In the genomic region with DNA sequence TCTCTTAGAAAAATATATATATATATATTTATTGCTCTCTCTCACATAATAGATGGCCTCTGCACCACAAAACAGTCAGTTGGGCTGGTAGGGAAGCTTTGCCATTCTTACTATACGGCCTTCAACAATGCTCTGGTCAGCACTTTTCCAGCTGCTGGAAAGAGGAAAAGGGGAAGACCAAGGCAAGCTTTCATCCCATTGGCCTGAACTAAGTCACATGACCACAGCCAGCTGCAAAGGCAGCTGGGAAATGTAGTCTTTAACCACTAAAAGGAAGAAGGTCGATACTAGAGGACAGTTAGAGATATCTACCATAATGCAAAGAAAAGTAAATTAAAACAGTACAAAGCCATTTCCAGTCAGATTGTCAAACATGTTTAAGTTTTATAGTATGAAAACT, we compare ENCODE assay signal across 8 cellular contexts. TPM values are rescaled to one million over a fixed set of nuclear protein-coding genes. Genes with fewer than 3 reads are reported as not detected.
DNase-seq lines count a peak whose midpoint lies in the region; ATAC-seq, FAIRE-seq and TF ChIP-seq lines count a peak whose summit lies in the region.

No MANE protein-coding gene starts in this region.

- H3K27ac ChIP-seq in kidney (ENCODE audit: low read depth in 2 of 2, low read length in 2 of 2), result no peak overlapping the region

- H3K36me3 ChIP-seq in kidney (ENCODE audit: control insufficient read depth in 1 of 2, insufficient read depth in 2 of 2, low read length in 2 of 2), result no peaks in the 10 kb centered on the region

- H3K4me1 ChIP-seq in kidney (ENCODE audit: control insufficient read depth in 1 of 2, insufficient read depth in 1 of 2, low read depth in 1 of 2, low read length in 2 of 2), result no peaks in the 10 kb centered on the region

- TF ChIP-seq CTCF in astrocyte of the spinal cord (IDR thresholded peaks at IDR 0.05; ENCODE audit: low read depth, low read length), result no peak
- TF ChIP-seq CTCF in kidney (IDR thresholded peaks at IDR 0.05; ENCODE audit: borderline replicate concordance, extremely low read depth, insufficient read depth), result no peak

- intact Hi-C loops in kidney (cut with DNase I), result no loop called here

- ATAC-seq in left lobe of liver (peak; percentile 86), GM21717 (IDR thresholded peaks at IDR 0.05; ENCODE audit: unreplicated experiment) (no peak)

- TF ChIP-seq POLR2A in GM12892 (IDR thresholded peaks at IDR 0.05; ENCODE audit: low read depth, low read length), result no peak

- in situ Hi-C loops in astrocyte of the spinal cord (cut with HindIII; ENCODE audit: low sequenced_read_pairs), result no loop called here

- H3K4me3 ChIP-seq in astrocyte of the spinal cord (ENCODE audit: low read depth, low read length) (no peak overlapping the region), kidney (ENCODE audit: low read length in 2 of 2) (no peak overlapping the region)

- FAIRE-seq in GM12892 (lab: Jason Lieb, UNC) (no peak), kidney (lab: Jason Lieb, UNC) (no peak)

- H3K9me3 ChIP-seq in kidney (ENCODE audit: control insufficient read depth in 1 of 2, low read length in 2 of 2), result no peaks in the 10 kb centered on the region

- DNase-seq in GM12892 (ENCODE audit: insufficient read length) (peak; percentile 15), NAMALWA (ENCODE audit: low spot score) (peak; percentile 76), astrocyte of the spinal cord (ENCODE audit: low read depth, low spot score) (peak; percentile 18), left lobe of liver (ENCODE audit: low spot score) (no peak), mesenteric fat pad (ENCODE audit: low spot score) (no peak), kidney (no peak)
- no peak for DNase-seq in activated effector memory CD4-positive, alpha-beta T cell treated with Interleukin-2 at 50 U/mL for 16 hours

- H3K9ac ChIP-seq in kidney (ENCODE audit: low read length in 2 of 2), result no peak overlapping the region

RNA-seq across cellular contexts. Expression of gene MACROH2A2, which starts 58.4 kb away (rescaled TPM):
- 0.59 TPM for polyA plus RNA-seq in GM12892 (2012; ENCODE audit: missing spikeins)
- 5.3 TPM for total RNA-seq in left lobe of liver
- 4.7 TPM for total RNA-seq in mesenteric fat pad
- 21.7 TPM for total RNA-seq in kidney
- 16.8 TPM for polyA plus RNA-seq in kidney (ENCODE audit: insufficient read depth, low read depth, low replicate concordance)

Comparison
In these comparisons a context has a peak if more than half of its experiments do, and no peak if none do; other contexts are left out.
1. DNase-seq: peak in GM12892 (single experiment), NAMALWA (single experiment) and astrocyte of the spinal cord (single experiment); none in left lobe of liver (single experiment), activated effector memory CD4-positive, alpha-beta T cell treated with Interleukin-2 at 50 U/mL for 16 hours (single experiment), mesenteric fat pad (single experiment) and kidney (single experiment).